8 cellular contexts compared by ENCODE assay signal in genomic region chr5:88269222-88269771, GRCh38. TPM values are rescaled to one million over a fixed set of nuclear protein-coding genes. Genes with fewer than 3 reads are reported as not detected.
DNase-seq lines count a peak whose midpoint lies in the region; ATAC-seq, FAIRE-seq and TF ChIP-seq lines count a peak whose summit lies in the region.

No MANE protein-coding gene starts in this region.

- H3K9me3 Mint-ChIP-seq in activated naive CD8-positive, alpha-beta T cell (ENCODE audit: low read depth): no peaks in the 10 kb centered on the region

- TF ChIP-seq RAD21 in A549 (conservative IDR thresholded peaks at IDR 0.05 in 1 of 2, IDR thresholded peaks at IDR 0.05 in 1 of 2): no peak

- CTCF ChIA-PET in A549 (lab: Yijun Ruan, JAX): no interaction called here

- peak; percentile 65 to 68 for ATAC-seq in A549
- peak; percentile 20 for ATAC-seq in HG02763 (IDR thresholded peaks at IDR 0.05; ENCODE audit: unreplicated experiment)
- ATAC-seq in right cardiac atrium: peak; percentile 34 to 37

- H3K27ac Mint-ChIP-seq in activated naive CD8-positive, alpha-beta T cell: peak overlapping the region; percentile 98

- intact Hi-C loops in right cardiac atrium (cut with DNase I): no loop called here

- DNase-seq in A549 (ENCODE audit: low read depth in 1 of 2, low spot score in 1 of 2) (peak in 1 of 2 experiments; percentile 3), GM06990 (ENCODE audit: extremely low read depth, insufficient read length) (peak; percentile 32), NCI-H2227 (lab: John Stamatoyannopoulos, UW; ENCODE audit: unreplicated experiment) (peak; percentile 8), right cardiac atrium (peak in 2 of 3 donors; percentile 16 to 29), retinal pigment epithelial cell (ENCODE audit: low read depth) (no peak), COLO829 (ENCODE audit: low spot score) (no peak)

- no peak for TF ChIP-seq EP300 in A549 (IDR thresholded peaks at IDR 0.05)

- H3K36me3 ChIP-seq in GM06990 (ENCODE audit: control insufficient read depth, insufficient read depth, low read length): peaks cover 1% of the 10 kb centered on the region

- H3K4me3 ChIP-seq in A549: peak overlapping the region; percentile 87
- H3K4me3 ChIP-seq in GM06990 (replicated peaks; ENCODE audit: low read depth, low read length): peak overlapping the region; percentile 86
- H3K4me3 ChIP-seq in right cardiac atrium (ENCODE audit: low read length): peak overlapping the region; percentile 97
- peak overlapping the region; percentile 98 for H3K4me3 ChIP-seq in retinal pigment epithelial cell (ENCODE audit: low read length)

- 10% methylated on average over 16 of the region's 16 CpGs for WGBS in A549 (ENCODE audit: missing lambda C conversion rate)
- 12% methylated on average over 16 of the region's 16 CpGs for WGBS in right cardiac atrium

- peaks cover 26% of the 10 kb centered on the region for H3K36me3 Mint-ChIP-seq in activated naive CD8-positive, alpha-beta T cell

- no peak for TF ChIP-seq POLR2A in A549 (IDR thresholded peaks at IDR 0.05; ENCODE audit: low read length)

- peaks cover 60% of the 10 kb centered on the region for H3K4me1 Mint-ChIP-seq in activated naive CD8-positive, alpha-beta T cell (ENCODE audit: low read depth)

- H3K4me1 ChIP-seq in A549 (peaks cover 16% of the 10 kb centered on the region; the same call in 2 of the 3 replicates), right cardiac atrium (ENCODE audit: control insufficient read depth, insufficient read depth, low read length) (no peaks in the 10 kb centered on the region)

- peak overlapping the region; percentile 70 for H3K4me2 ChIP-seq in A549

- peaks cover 5% of the 10 kb centered on the region for H3K9me3 ChIP-seq in A549
- H3K9me3 ChIP-seq in right cardiac atrium (ENCODE audit: control insufficient read depth, low read length): no peaks in the 10 kb centered on the region

- FAIRE-seq in A549 (lab: Jason Lieb, UNC): no peak

- H3K27me3 Mint-ChIP-seq in activated naive CD8-positive, alpha-beta T cell: no peaks in the 10 kb centered on the region

- H3K27me3 ChIP-seq in GM06990 (replicated peaks; ENCODE audit: control insufficient read depth, insufficient read depth, low read length): no peaks in the 10 kb centered on the region
- H3K27me3 ChIP-seq in right cardiac atrium (ENCODE audit: control insufficient read depth, insufficient read depth): no peaks in the 10 kb centered on the region

- POLR2A ChIA-PET in A549 (lab: Yijun Ruan, JAX): no interaction called here

- peak overlapping the region; percentile 100 for H3K4me3 Mint-ChIP-seq in activated naive CD8-positive, alpha-beta T cell

- H3K27ac ChIP-seq in A549 (peak overlapping the region; percentile 80 to 94), right cardiac atrium (ENCODE audit: low read length) (peak overlapping the region; percentile 32)

- no peak for TF ChIP-seq CTCF in A549 (IDR thresholded peaks at IDR 0.05)
- no peak for TF ChIP-seq CTCF in GM06990 (IDR thresholded peaks at IDR 0.05; ENCODE audit: insufficient read depth, low read length, poor library complexity, severe bottlenecking)
- TF ChIP-seq CTCF in retinal pigment epithelial cell (conservative IDR thresholded peaks at IDR 0.05; ENCODE audit: low read depth, low read length): no peak

TF ChIP-seq in A549, 52 proteins besides CTCF, POLR2A, EP300 and RAD21:
- TF ChIP-seq RCOR1 (IDR thresholded peaks at IDR 0.05; ENCODE audit: low read depth, low read length) (no peak), MYC (IDR thresholded peaks at IDR 0.05; ENCODE audit: borderline replicate concordance, low read length) (no peak), HOXB5 (CRISPR knock-in tag; IDR thresholded peaks at IDR 0.05) (no peak), EHF (CRISPR knock-in tag; IDR thresholded peaks at IDR 0.05) (no peak), ATOH8 (CRISPR knock-in tag; IDR thresholded peaks at IDR 0.05; ENCODE audit: low read depth) (no peak), HDAC2 (IDR thresholded peaks at IDR 0.05) (no peak)
TF ChIP-seq in A549: peak in this region for 0.

RNA-seq across cellular contexts. Expression of gene TMEM161B, which starts 0.7 kb away (rescaled TPM):
- polyA plus RNA-seq in A549 (2011; rRNA removed) (22.7 and 30.4 TPM in 2 replicates), A549 (2017; fragmentation: RNase III; extraction: RNeasy Plus Mini Kit Qiagen cat#74134 plus additional on column Dnase treatment) (12.9 to 15.3 TPM (median 13.1 TPM) in 3 replicates), right cardiac atrium (5.1 TPM)
- 3.5 and 4.2 TPM in 2 replicates for polyA plus RNA-seq in A549 (2012; cell fraction: cytosol; rRNA removed)
- polyA plus RNA-seq in A549 (2012; cell fraction: nucleus; rRNA removed): 4.8 and 7.9 TPM in 2 replicates
- 23.1 and 24.8 TPM in 2 replicates for polyA minus RNA-seq in A549 (2011; rRNA and poly(A)+ RNA removed)
- 10 to 100 TPM; 11.1 to 12.6 (median 12.3) TPM for total RNA-seq in right cardiac atrium

Comparison
In these comparisons a context has a peak if more than half of its experiments do, and no peak if none do; other contexts are left out.
1. DNase-seq: peak in GM06990 (single experiment), NCI-H2227 (single experiment) and right cardiac atrium (2 of 3); none in retinal pigment epithelial cell (single experiment) and COLO829 (single experiment).
2. Peak in every context shown above with its lines, with median percentiles within 50 percentile points of each other: ATAC-seq and H3K4me3 ChIP-seq.